14 cellular contexts compared by ENCODE assay signal in genomic region chr3:170634663-170635096, GRCh38. TPM values are rescaled to one million over a fixed set of nuclear protein-coding genes. Genes with fewer than 3 reads are reported as not detected.
DNase-seq lines count a peak whose midpoint lies in the region; ATAC-seq and TF ChIP-seq lines count a peak whose summit lies in the region.
"Had no signal": no experiment of that assay in that cellular context is flagged by ENCODE, and none has a peak within 500 bp of the region (broad histone marks: within the 10 kb centered on the region; RNA-seq: fewer than 3 reads in every experiment).

No MANE protein-coding gene starts in this region.

- no peak overlapping the region for H2BK120ac ChIP-seq in mesendoderm (ENCODE audit: low read depth, low read length)

- TF ChIP-seq CTCF in mucosa of descending colon (IDR thresholded peaks at IDR 0.05) (no peak), spleen (IDR thresholded peaks at IDR 0.05 in 8 of 11, conservative IDR thresholded peaks at IDR 0.05 in 3 of 11) (no peak), breast epithelium (IDR thresholded peaks at IDR 0.05) (no peak)

- H3K4me1 ChIP-seq in mucosa of descending colon (ENCODE audit: low read depth) (peaks cover 8% of the 10 kb centered on the region), mesendoderm (ENCODE audit: control insufficient read depth, low read depth, low read length) (no peaks in the 10 kb centered on the region), spleen (no peaks in the 10 kb centered on the region), breast epithelium (no peaks in the 10 kb centered on the region)

- H3K18ac ChIP-seq in mesendoderm (ENCODE audit: low read length): no peak overlapping the region

- no peak overlapping the region for H3K4ac ChIP-seq in mesendoderm (ENCODE audit: low read depth, low read length)

- no peak overlapping the region for H2AK5ac ChIP-seq in mesendoderm (ENCODE audit: low read length)

- WGBS in mesendoderm (ENCODE audit: extremely low coverage, insufficient coverage, low lambda C conversion rate): no CpG with 5 or more reads among the region's 1 CpG
- 63 to 94% (median 69%) methylated on average over 1 of the region's 1 CpG for WGBS in spleen, 5 donors

- H3K36me3 ChIP-seq in mucosa of descending colon (ENCODE audit: low read depth) (no peaks in the 10 kb centered on the region), mesendoderm (ENCODE audit: control insufficient read depth, insufficient read depth, low read length) (no peaks in the 10 kb centered on the region), spleen (no peaks in the 10 kb centered on the region), breast epithelium (no peaks in the 10 kb centered on the region)
- H3K36me3 ChIP-seq: brain microvascular endothelial cell had no signal

- no peak for TF ChIP-seq POLR2A in spleen (IDR thresholded peaks at IDR 0.05)
- TF ChIP-seq POLR2A in breast epithelium (IDR thresholded peaks at IDR 0.05): no peak

- DNase-seq in mucosa of descending colon (peak in 1 of 3 donors; percentile 4), mesendoderm (no peak), spleen (no peak), breast epithelium (ENCODE audit: low spot score in 2 of 2) (no peak), NCI-H510A treated with DMSO at 0.1 percent for 48 hours (lab: John Stamatoyannopoulos, UW) (no peak)
- DNase-seq: brain microvascular endothelial cell, NCI-H2029 treated with DMSO at 0.1 percent for 48 hours, SK-N-SH had no signal

- H4K8ac ChIP-seq in mesendoderm (ENCODE audit: low read depth, low read length): no peak overlapping the region

- H3K79me1 ChIP-seq in mesendoderm (ENCODE audit: low read length): no peaks in the 10 kb centered on the region

- no peak overlapping the region for H2BK15ac ChIP-seq in mesendoderm (replicated peaks; ENCODE audit: low read depth)

- H3K27me3 ChIP-seq in mesendoderm (ENCODE audit: insufficient read depth, low read length, poor library complexity) (no peaks in the 10 kb centered on the region), spleen (replicated peaks in 1 of 7) (peaks cover 0 to 29% (median 0%) of the 10 kb centered on the region in 7 donors), breast epithelium (no peaks in the 10 kb centered on the region)
- H3K27me3 ChIP-seq: brain microvascular endothelial cell had no signal

- H3K9me3 ChIP-seq in mucosa of descending colon (no peaks in the 10 kb centered on the region), spleen (no peaks in the 10 kb centered on the region), breast epithelium (no peaks in the 10 kb centered on the region)
- H3K9me3 ChIP-seq: SK-N-SH had no signal

- intact Hi-C loops in mucosa of descending colon (cut with DNase I, micrococcal nuclease): no loop called here
- intact Hi-C loops in spleen (cut with DNase I; ENCODE audit: low total_unique reads): no loop called here
- intact Hi-C loops in breast epithelium (cut with DNase I; ENCODE audit: low total_unique reads): no loop called here

- H4K5ac ChIP-seq in mesendoderm (ENCODE audit: low read length): no peak overlapping the region

- no peaks in the 10 kb centered on the region for H3K79me2 ChIP-seq in mesendoderm (ENCODE audit: control insufficient read depth, insufficient read depth, low read length)

- no peak overlapping the region for H3K27ac ChIP-seq in mesendoderm (ENCODE audit: low read depth, low read length)
- H3K27ac ChIP-seq in spleen: no peak overlapping the region
- H3K27ac ChIP-seq in breast epithelium: no peak overlapping the region
- H3K27ac ChIP-seq: brain microvascular endothelial cell, skin epidermis had no signal

- no peak overlapping the region for H3K56ac ChIP-seq in mesendoderm (ENCODE audit: low read length)

- H3K23ac ChIP-seq in mesendoderm (ENCODE audit: low read length): no peak overlapping the region

- no peak overlapping the region for H3K4me3 ChIP-seq in mucosa of descending colon
- no peak overlapping the region for H3K4me3 ChIP-seq in mesendoderm (ENCODE audit: low read length)
- no peak overlapping the region for H3K4me3 ChIP-seq in spleen
- H3K4me3 ChIP-seq in breast epithelium: no peak overlapping the region
- H3K4me3 ChIP-seq: skin epidermis had no signal

- H3K4me2 ChIP-seq in mesendoderm (ENCODE audit: low read length): no peak overlapping the region
- H3K4me2 ChIP-seq: SK-N-SH had no signal

- ATAC-seq in GM18868 (IDR thresholded peaks at IDR 0.05; ENCODE audit: unreplicated experiment) (peak; percentile 75), GM21526 (IDR thresholded peaks at IDR 0.05; ENCODE audit: low FRiP score, unreplicated experiment) (peak; percentile 63), HG03108 (IDR thresholded peaks at IDR 0.05; ENCODE audit: unreplicated experiment) (peak; percentile 68), mucosa of descending colon (peak; percentile 67)

- no peak overlapping the region for H3K9ac ChIP-seq in mesendoderm (ENCODE audit: low read length)
- H3K9ac ChIP-seq: SK-N-SH had no signal

- no peak overlapping the region for H2BK5ac ChIP-seq in mesendoderm (ENCODE audit: low read length)

RNA-seq across cellular contexts. Expression of gene SLC7A14, which starts 48.8 kb away (rescaled TPM):
- total RNA-seq in mucosa of descending colon: 1 to 10 TPM in 1 of 3 donors, under 1 TPM in 2; 0.26 to 2.9 (median 0.29) TPM
- 4.8 TPM for polyA plus RNA-seq in mesendoderm (2013, experiment 1 of 2)
- polyA plus RNA-seq in mesendoderm (2013, experiment 2 of 2): 4.5 TPM
- total RNA-seq in spleen: not detected
- under 1 TPM in 1 of 3 donors, not detected in 2; under 0.01 TPM for polyA plus RNA-seq in spleen
- under 1 TPM in 1 of 3 donors, not detected in 2; 0.15 TPM for total RNA-seq in breast epithelium
- total RNA-seq: HT-29, subcutaneous adipose tissue had no signal
